ENCODE assay signal across 8 cellular contexts in the genomic region with DNA sequence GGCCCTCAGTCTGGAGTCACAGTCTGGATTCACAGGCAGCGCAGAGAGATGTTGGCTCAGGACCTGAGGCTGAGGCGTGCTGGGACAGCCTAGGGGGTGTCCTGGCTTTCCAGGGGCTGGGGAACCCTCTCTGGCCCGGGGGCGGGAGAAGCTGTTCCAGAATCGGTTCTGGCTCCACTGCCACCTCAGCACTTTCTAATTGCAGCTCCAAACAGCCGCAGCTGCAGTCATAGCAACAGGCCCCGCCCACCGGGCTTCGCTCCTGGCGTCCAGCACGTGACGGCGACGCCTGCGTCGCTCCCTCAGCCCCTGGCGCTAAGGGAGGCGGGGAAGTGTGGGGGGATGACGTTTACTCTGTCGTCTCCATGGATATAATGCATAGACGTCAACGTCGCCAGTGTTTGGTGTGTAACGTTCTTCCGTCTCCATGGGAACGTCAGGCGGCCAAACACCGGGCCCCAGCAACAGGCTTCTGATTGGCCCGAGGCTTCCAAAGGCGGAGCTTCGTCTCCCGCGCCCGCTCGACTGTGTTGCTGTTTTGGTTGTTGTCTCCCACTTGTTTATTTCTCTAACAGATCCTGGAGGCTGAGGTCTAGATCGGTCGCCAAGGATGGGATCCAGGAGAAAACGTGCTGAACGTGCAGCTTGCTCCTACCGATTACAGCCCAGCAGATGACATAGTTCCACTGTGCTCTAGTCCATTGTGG. TPM values are rescaled to one million over a fixed set of nuclear protein-coding genes. Genes with fewer than 3 reads are reported as not detected.
DNase-seq lines count a peak whose midpoint lies in the region; ATAC-seq and TF ChIP-seq lines count a peak whose summit lies in the region.

No MANE protein-coding gene starts in this region.

- no peaks in the 10 kb centered on the region for H3K27me3 Mint-ChIP-seq in activated naive CD8-positive, alpha-beta T cell

- peak overlapping the region; percentile 87 for H3K4me3 Mint-ChIP-seq in activated naive CD8-positive, alpha-beta T cell

- no peaks in the 10 kb centered on the region for H3K36me3 Mint-ChIP-seq in activated naive CD8-positive, alpha-beta T cell

- no peaks in the 10 kb centered on the region for H3K36me3 ChIP-seq in suprapubic skin

- peak; percentile 75 to 95 for TF ChIP-seq POLR2A in suprapubic skin (IDR thresholded peaks at IDR 0.05)

- peak; percentile 77 for TF ChIP-seq EP300 in suprapubic skin (IDR thresholded peaks at IDR 0.05)

- peak overlapping the region; percentile 81 for H3K27ac Mint-ChIP-seq in activated naive CD8-positive, alpha-beta T cell

- DNase-seq in GM04503 (ENCODE audit: low read depth) (peak; percentile 97), NCI-H1092 (lab: John Stamatoyannopoulos, UW) (peak; percentile 99), glomerular endothelial cell (ENCODE audit: extremely low read depth, low read depth, low spot score) (peak; percentile 99), nucleus accumbens (lab: John Stamatoyannopoulos, UW) (peak; percentile 63 to 100 (median 98)), suprapubic skin (ENCODE audit: low spot score in 2 of 2) (peak; percentile 100)

- peaks cover 62% of the 10 kb centered on the region for H3K4me1 ChIP-seq in suprapubic skin

- H3K27ac ChIP-seq in suprapubic skin = peak overlapping the region; percentile 95

- H3K9me3 Mint-ChIP-seq in activated naive CD8-positive, alpha-beta T cell (ENCODE audit: low read depth) = no peaks in the 10 kb centered on the region

- WGBS in suprapubic skin = 0% methylated on average over 25 of the region's 40 CpGs

- no peaks in the 10 kb centered on the region for H3K27me3 ChIP-seq in suprapubic skin

- no peaks in the 10 kb centered on the region for H3K9me3 ChIP-seq in suprapubic skin

- ATAC-seq in HG02610 (IDR thresholded peaks at IDR 0.05; ENCODE audit: unreplicated experiment) = peak; percentile 97
- peak; percentile 90 for ATAC-seq in SK-N-SH treated with all-trans-retinoic acid at 6 μM for 48 hours

- H3K4me3 ChIP-seq in suprapubic skin = peak overlapping the region; percentile 43

- TF ChIP-seq CTCF in suprapubic skin (IDR thresholded peaks at IDR 0.05) = no peak

- peaks cover 38% of the 10 kb centered on the region for H3K4me1 Mint-ChIP-seq in activated naive CD8-positive, alpha-beta T cell (ENCODE audit: low read depth)

TF ChIP-seq in SK-N-SH treated with all-trans-retinoic acid at 6 μM for 48 hours, 23 proteins besides CTCF, POLR2A, EP300 and RAD21:
- TF ChIP-seq RARB (CRISPR knock-in tag; IDR thresholded peaks at IDR 0.05) (no peak), CSDC2 (CRISPR knock-in tag; IDR thresholded peaks at IDR 0.05) (peak; percentile 39; the same call in 1 of the 2 replicates), TCF4 (CRISPR knock-in tag; IDR thresholded peaks at IDR 0.05; ENCODE audit: borderline replicate concordance) (peak; percentile 19; the same call in 1 of the 2 replicates)
TF ChIP-seq in SK-N-SH treated with all-trans-retinoic acid at 6 μM for 48 hours: peak in this region for 2.

RNA-seq across cellular contexts. Expression of a gene that starts 19.7 kb away (rescaled TPM):
- 5.9 and 79.9 TPM in 2 replicates for total RNA-seq in glomerular endothelial cell
- 1,000 to 10,000 TPM; 2,120 to 3,987 (median 3,212) TPM for total RNA-seq in suprapubic skin

Comparison
In these comparisons a context has a peak if more than half of its experiments do, and no peak if none do; other contexts are left out.
1. Peak in every context shown above with its lines: DNase-seq, ATAC-seq, H3K4me3 ChIP-seq and H3K27ac ChIP-seq.
2. RNA of a gene that starts 19.7 kb away (total RNA-seq): 2,120 to 3,987 TPM in suprapubic skin; 5.9 to 79.9 TPM in glomerular endothelial cell; every median in the first group is over 10 times any median in the second.